23 cellular contexts compared by ENCODE assay signal in genomic region chr17:32564325-32564724, GRCh38.
DNase-seq lines count a peak whose midpoint lies in the region; ATAC-seq and TF ChIP-seq lines count a peak whose summit lies in the region.
"Had no signal": no experiment of that assay in that cellular context is flagged by ENCODE, and none has a peak within 500 bp of the region (broad histone marks: within the 10 kb centered on the region; RNA-seq: fewer than 3 reads in every experiment).

No MANE protein-coding gene starts in this region.

- peaks cover 14% of the 10 kb centered on the region for H3K4me1 Mint-ChIP-seq in activated CD4-positive, alpha-beta T cell treated with anti-CD3 and anti-CD28 coated beads, Interleukin-2, amount 10 ng/mL, durations not matched to agents 24 days and 14 days
- H3K4me1 Mint-ChIP-seq in activated CD4-positive, alpha-beta T cell treated with anti-CD3 and anti-CD28 coated beads, Interleukin-2, amount 10 ng/mL, durations not matched to agents 7 days and 5 days, result peaks cover 15% of the 10 kb centered on the region

- no peaks in the 10 kb centered on the region for H3K27me3 Mint-ChIP-seq in activated CD4-positive, alpha-beta T cell treated with anti-CD3 and anti-CD28 coated beads, Interleukin-2, amount 10 ng/mL, durations not matched to agents 24 days and 14 days
- no peaks in the 10 kb centered on the region for H3K27me3 Mint-ChIP-seq in activated CD4-positive, alpha-beta T cell treated with anti-CD3 and anti-CD28 coated beads, Interleukin-2, amount 10 ng/mL, durations not matched to agents 7 days and 5 days
- H3K27me3 Mint-ChIP-seq: activated B cell treated with CpG ODN at 0.5 μM for 24 hours had no signal

- POLR2A ChIA-PET in activated CD4-positive, alpha-beta T cell treated with anti-CD3 and anti-CD28 coated beads, Interleukin-2, amount 10 ng/mL, durations not matched to agents 7 days and 5 days (lab: Charles Lee), result no interaction called here

- H3K27ac Mint-ChIP-seq in activated CD4-positive, alpha-beta T cell treated with anti-CD3 and anti-CD28 coated beads, Interleukin-2, amount 10 ng/mL, durations not matched to agents 24 days and 14 days, result peak overlapping the region; percentile 10
- H3K27ac Mint-ChIP-seq in activated CD4-positive, alpha-beta T cell treated with anti-CD3 and anti-CD28 coated beads, Interleukin-2, amount 10 ng/mL, durations not matched to agents 7 days and 5 days, result no peak overlapping the region
- H3K27ac Mint-ChIP-seq: activated B cell treated with CpG ODN at 0.5 μM for 24 hours had no signal

- H3K36me3 Mint-ChIP-seq in activated CD4-positive, alpha-beta T cell treated with anti-CD3 and anti-CD28 coated beads, Interleukin-2, amount 10 ng/mL, durations not matched to agents 24 days and 14 days (ENCODE audit: low read depth), result no peaks in the 10 kb centered on the region
- no peaks in the 10 kb centered on the region for H3K36me3 Mint-ChIP-seq in activated CD4-positive, alpha-beta T cell treated with anti-CD3 and anti-CD28 coated beads, Interleukin-2, amount 10 ng/mL, durations not matched to agents 7 days and 5 days (ENCODE audit: low read depth)

- H3K9me3 Mint-ChIP-seq in activated CD4-positive, alpha-beta T cell treated with anti-CD3 and anti-CD28 coated beads, Interleukin-2, amount 10 ng/mL, durations not matched to agents 24 days and 14 days, result no peaks in the 10 kb centered on the region
- H3K9me3 Mint-ChIP-seq in activated CD4-positive, alpha-beta T cell treated with anti-CD3 and anti-CD28 coated beads, Interleukin-2, amount 10 ng/mL, durations not matched to agents 7 days and 5 days, result no peaks in the 10 kb centered on the region
- H3K9me3 Mint-ChIP-seq: activated B cell treated with CpG ODN at 0.5 μM for 24 hours had no signal

- no peak for DNase-seq in activated CD4-positive, alpha-beta T cell treated with anti-CD3 and anti-CD28 coated beads, Interleukin-2, amount 10 ng/mL, durations not matched to agents 24 days and 14 days
- DNase-seq in activated CD4-positive, alpha-beta T cell treated with anti-CD3 and anti-CD28 coated beads, Interleukin-2, amount 10 ng/mL, durations not matched to agents 7 days and 5 days, result no peak
- DNase-seq in A172 (ENCODE audit: low spot score) (peak; percentile 13), NCI-H69 (lab: John Stamatoyannopoulos, UW) (peak; percentile 38), foreskin fibroblast (no peak), DMS153 (lab: John Stamatoyannopoulos, UW) (no peak), putamen (ENCODE audit: low spot score) (no peak)
- DNase-seq: activated B cell treated with CpG ODN at 0.5 μM for 24 hours; activated CD8-positive, alpha-beta memory T cell treated with anti-CD3 and anti-CD28 coated beads, Interleukin-2, amount 50 U/mL, for 4 hours; colonic mucosa; Karpas-422; NCI-H1092; NCI-H2029 treated with DMSO at 0.1 percent for 48 hours; NCI-H446; NK-92 treated with Interleukin-12 subunit alpha and Interleukin-12 subunit beta, amount 100 ng/mL, for 24 hours; stimulated activated naive CD4-positive, alpha-beta T cell; T-helper 9 cell; tibial artery had no signal

- no peak for TF ChIP-seq CTCF in foreskin fibroblast (IDR thresholded peaks at IDR 0.05; ENCODE audit: low read depth, low read length)

- ATAC-seq in esophagus mucosa, result peak; percentile 9
- ATAC-seq: body of pancreas had no signal

- CTCF ChIA-PET in activated CD4-positive, alpha-beta T cell treated with anti-CD3 and anti-CD28 coated beads, Interleukin-2, amount 10 ng/mL, durations not matched to agents 7 days and 5 days (lab: Charles Lee), result interaction anchor here (0.9 kb wide), 1 partner anchor 20 kb away, joined by 3 read pairs; no protein-coding TSS in a partner anchor

- H3K4me3 ChIP-seq in foreskin fibroblast (ENCODE audit: low read depth in 1 of 2, low read length in 2 of 2), result no peak overlapping the region
- H3K4me3 ChIP-seq: BLaER1, body of pancreas, colonic mucosa, right atrium auricular region, SK-N-MC, tibial artery had no signal

- H3K4me3 Mint-ChIP-seq in activated CD4-positive, alpha-beta T cell treated with anti-CD3 and anti-CD28 coated beads, Interleukin-2, amount 10 ng/mL, durations not matched to agents 24 days and 14 days, result no peak overlapping the region
- H3K4me3 Mint-ChIP-seq in activated CD4-positive, alpha-beta T cell treated with anti-CD3 and anti-CD28 coated beads, Interleukin-2, amount 10 ng/mL, durations not matched to agents 7 days and 5 days, result no peak overlapping the region
- H3K4me3 Mint-ChIP-seq: activated B cell treated with CpG ODN at 0.5 μM for 24 hours had no signal

- intact Hi-C loops in activated CD4-positive, alpha-beta T cell treated with anti-CD3 and anti-CD28 coated beads, Interleukin-2, amount 10 ng/mL, durations not matched to agents 24 days and 14 days (cut with micrococcal nuclease), result no loop called here

Comparison
In these comparisons a context has a peak if more than half of its experiments do, and no peak if none do; other contexts are left out.
1. DNase-seq: peak in A172 (single experiment) and NCI-H69 (single experiment); none in activated CD4-positive, alpha-beta T cell treated with anti-CD3 and anti-CD28 coated beads, Interleukin-2, amount 10 ng/mL, durations not matched to agents 24 days and 14 days (single experiment), activated CD4-positive, alpha-beta T cell treated with anti-CD3 and anti-CD28 coated beads, Interleukin-2, amount 10 ng/mL, durations not matched to agents 7 days and 5 days (single experiment), foreskin fibroblast (0 of 2), DMS153 (single experiment) and putamen (single experiment).